Comparison of ENCODE assay signal across 35 cellular contexts in the genomic region with DNA sequence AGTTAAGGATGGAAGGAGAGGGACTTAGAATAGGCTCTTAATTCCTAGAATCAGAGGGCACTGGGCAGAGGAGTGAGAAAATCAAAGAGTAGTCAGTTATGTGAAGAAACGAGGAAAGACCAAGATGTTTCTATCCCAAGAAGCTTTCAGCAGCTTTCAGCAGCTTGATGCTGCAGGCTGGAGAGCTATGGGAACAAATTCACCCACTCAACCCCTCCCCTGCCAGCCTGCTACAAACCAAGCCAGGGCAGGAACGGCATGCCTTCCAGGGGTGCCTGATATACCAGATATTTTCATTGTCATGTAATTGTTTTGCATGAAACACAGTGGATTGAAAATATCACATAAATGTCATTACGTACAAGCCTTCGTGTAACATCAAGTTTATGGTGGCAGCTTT.
"Had no signal": no experiment of that assay in that cellular context is flagged by ENCODE, and none has a peak within 500 bp of the region (broad histone marks: within the 10 kb centered on the region; RNA-seq: fewer than 3 reads in every experiment).

No MANE protein-coding gene starts in this region.

- H3K9me3 ChIP-seq: adrenal gland, body of pancreas, breast epithelium had no signal

- H3K27ac ChIP-seq: adrenal gland, body of pancreas, brain microvascular endothelial cell, breast epithelium, VCaP had no signal

- H3K27me3 Mint-ChIP-seq: activated B cell treated with CpG ODN at 0.5 μM for 24 hours; activated CD4-positive, alpha-beta memory T cell treated with anti-CD3 and anti-CD28 coated beads for 36 hours; activated naive CD8-positive, alpha-beta T cell treated with anti-CD3 and anti-CD28 coated beads for 36 hours; activated T-helper 17 cell treated with anti-CD3 and anti-CD28 coated beads, Interleukin-2, amount 50 U/mL, for 72 hours had no signal

- DNase-seq: activated B cell treated with CpG ODN at 0.5 μM for 24 hours; activated CD4-positive, alpha-beta memory T cell treated with anti-CD3 and anti-CD28 coated beads for 36 hours; activated CD4-positive, alpha-beta T cell treated with anti-CD3 and anti-CD28 coated beads for 4 hours; activated CD4-positive, alpha-beta T cell treated with anti-CD3 and anti-CD28 coated beads, Interleukin-2, amount 10 ng/mL, durations not matched to agents 24 days and 14 days; activated CD4-positive, alpha-beta T cell treated with anti-CD3 and anti-CD28 coated beads, Interleukin-2, amount 50 U/mL, for 1 hour; activated CD4-positive, alpha-beta T cell treated with anti-CD3 and anti-CD28 coated beads, Interleukin-2, amount 50 U/mL, for 4 hours; activated CD4-positive, CD25-positive, alpha-beta regulatory T cell treated with anti-CD3 and anti-CD28 coated beads, Interleukin-2, amount 50 U/mL, for 72 hours; activated CD8-positive, alpha-beta memory T cell treated with anti-CD3 and anti-CD28 coated beads, Interleukin-2, amount 50 U/mL, for 4 hours; activated CD8-positive, alpha-beta T cell treated with anti-CD3 and anti-CD28 coated beads for 36 hours; activated effector memory CD4-positive, alpha-beta T cell treated with anti-CD3 and anti-CD28 coated beads, Interleukin-2, amount 50 U/mL, for 16 hours; activated gamma-delta T cell treated with Interleukin-2 at 50 U/mL for 16 hours; activated naive CD4-positive, alpha-beta T cell; activated naive CD4-positive, alpha-beta T cell treated with anti-CD3 and anti-CD28 coated beads for 36 hours; activated naive CD4-positive, alpha-beta T cell treated with anti-CD3 and anti-CD28 coated beads, Interleukin-2, amount 50 U/mL, for 16 hours; activated naive CD8-positive, alpha-beta T cell treated with anti-CD3 and anti-CD28 coated beads for 36 hours; activated T-cell treated with anti-CD3 and anti-CD28 coated beads for 4 hours; activated T-cell treated with anti-CD3 and anti-CD28 coated beads, Interleukin-2, amount 50 U/mL, for 1 hour; activated T-cell treated with anti-CD3 and anti-CD28 coated beads, Interleukin-2, amount 50 U/mL, for 4 hours; activated T-cell treated with anti-CD3 and anti-CD28 coated beads, Interleukin-2, amount 50 U/mL, for 72 hours; adrenal gland; amniotic stem cell; aorta; body of pancreas; brain microvascular endothelial cell; central memory CD4-positive, alpha-beta T cell; T-helper 1 cell; T-helper 2 cell; T-helper 9 cell had no signal

- H3K4me3 ChIP-seq: adrenal gland, body of pancreas, breast epithelium had no signal

- H3K36me3 Mint-ChIP-seq: activated CD4-positive, alpha-beta memory T cell treated with anti-CD3 and anti-CD28 coated beads for 36 hours; activated naive CD4-positive, alpha-beta T cell treated with anti-CD3 and anti-CD28 coated beads, Interleukin-2, amount 50 U/mL, for 72 hours; activated naive CD8-positive, alpha-beta T cell treated with anti-CD3 and anti-CD28 coated beads for 36 hours had no signal

- H3K4me1 ChIP-seq: adrenal gland, body of pancreas, breast epithelium had no signal

- H3K4me1 Mint-ChIP-seq: activated B cell treated with CpG ODN at 0.5 μM for 24 hours; activated CD4-positive, alpha-beta T cell treated with anti-CD3 and anti-CD28 coated beads, Interleukin-2, amount 10 ng/mL, durations not matched to agents 24 days and 14 days; activated naive CD8-positive, alpha-beta T cell treated with anti-CD3 and anti-CD28 coated beads for 36 hours; activated T-helper 17 cell treated with anti-CD3 and anti-CD28 coated beads, Interleukin-2, amount 50 U/mL, for 72 hours had no signal

- H3K36me3 ChIP-seq: adrenal gland, brain microvascular endothelial cell, breast epithelium had no signal

- ATAC-seq: activated CD8-positive, alpha-beta T cell treated with anti-CD3 and anti-CD28 coated beads for 36 hours; activated naive CD4-positive, alpha-beta T cell treated with anti-CD3 and anti-CD28 coated beads, Interleukin-2, amount 50 U/mL, for 72 hours; activated T-cell treated with anti-CD3 and anti-CD28 coated beads, Interleukin-2, amount 50 U/mL, for 4 hours; activated T-cell treated with anti-CD3 and anti-CD28 coated beads, Interleukin-2, amount 50 U/mL, for 72 hours; activated T-helper 17 cell treated with anti-CD3 and anti-CD28 coated beads, Interleukin-2, amount 50 U/mL, for 72 hours; body of pancreas had no signal

- H3K4me3 Mint-ChIP-seq: activated B cell treated with CpG ODN at 0.5 μM for 24 hours; activated CD4-positive, alpha-beta memory T cell treated with anti-CD3 and anti-CD28 coated beads for 36 hours; activated CD4-positive, alpha-beta T cell treated with anti-CD3 and anti-CD28 coated beads, Interleukin-2, amount 10 ng/mL, durations not matched to agents 24 days and 14 days; activated CD8-positive, alpha-beta T cell treated with anti-CD3 and anti-CD28 coated beads for 36 hours; activated naive CD4-positive, alpha-beta T cell treated with anti-CD3 and anti-CD28 coated beads for 36 hours; activated naive CD8-positive, alpha-beta T cell treated with anti-CD3 and anti-CD28 coated beads for 36 hours; activated T-cell treated with anti-CD3 and anti-CD28 coated beads, Interleukin-2, amount 50 U/mL, for 4 hours; activated T-cell treated with anti-CD3 and anti-CD28 coated beads, Interleukin-2, amount 50 U/mL, for 72 hours; activated T-helper 1 cell treated with anti-CD3 and anti-CD28 coated beads, Interleukin-12 subunit alpha, Interleukin-12 subunit beta, Interleukin-2, Interleukin-4 antibody, amounts not matched to agents 30 ng/mL and 10 ng/mL and 1 ng/mL, durations not matched to agents 14 hours and 24 hours and 36 hours; activated T-helper 17 cell treated with anti-CD3 and anti-CD28 coated beads, Interleukin-2, amount 50 U/mL, for 72 hours; T-helper 1 cell treated with Interleukin-12 subunit alpha and Interleukin-12 subunit beta and Interleukin-4 antibody, amounts not matched to agents 30 μg/mL and 1 μg/mL, for 36 hours; T-helper 2 cell treated with Interferon-gamma antibody and Interleukin-4, amounts not matched to agents 5 μg/mL and 100 μg/mL, for 36 hours had no signal

- H3K27ac Mint-ChIP-seq: activated B cell treated with CpG ODN at 0.5 μM for 24 hours; activated CD4-positive, alpha-beta memory T cell treated with anti-CD3 and anti-CD28 coated beads for 36 hours; activated CD4-positive, alpha-beta T cell treated with anti-CD3 and anti-CD28 coated beads, Interleukin-2, amount 10 ng/mL, durations not matched to agents 24 days and 14 days; activated CD8-positive, alpha-beta T cell treated with anti-CD3 and anti-CD28 coated beads for 36 hours; activated naive CD4-positive, alpha-beta T cell treated with anti-CD3 and anti-CD28 coated beads for 36 hours; activated naive CD4-positive, alpha-beta T cell treated with anti-CD3 and anti-CD28 coated beads, Interleukin-2, amount 50 U/mL, for 72 hours; activated naive CD8-positive, alpha-beta T cell treated with anti-CD3 and anti-CD28 coated beads for 36 hours; activated T-cell treated with anti-CD3 and anti-CD28 coated beads, Interleukin-2, amount 50 U/mL, for 72 hours; activated T-helper 1 cell treated with anti-CD3 and anti-CD28 coated beads, Interleukin-12 subunit alpha, Interleukin-12 subunit beta, Interleukin-2, Interleukin-4 antibody, amounts not matched to agents 30 ng/mL and 10 ng/mL and 1 ng/mL, durations not matched to agents 14 hours and 24 hours and 36 hours; activated T-helper 17 cell treated with anti-CD3 and anti-CD28 coated beads, Interleukin-2, amount 50 U/mL, for 72 hours; T-helper 1 cell treated with Interleukin-12 subunit alpha and Interleukin-12 subunit beta and Interleukin-4 antibody, amounts not matched to agents 30 μg/mL and 1 μg/mL, for 36 hours; T-helper 2 cell treated with Interferon-gamma antibody and Interleukin-4, amounts not matched to agents 5 μg/mL and 100 μg/mL, for 36 hours had no signal

- H3K27me3 ChIP-seq: adrenal gland, body of pancreas, brain microvascular endothelial cell, breast epithelium had no signal

- H3K9me3 Mint-ChIP-seq: activated B cell treated with CpG ODN at 0.5 μM for 24 hours; activated CD4-positive, alpha-beta memory T cell treated with anti-CD3 and anti-CD28 coated beads for 36 hours; activated CD4-positive, alpha-beta T cell treated with anti-CD3 and anti-CD28 coated beads, Interleukin-2, amount 10 ng/mL, durations not matched to agents 24 days and 14 days; activated CD8-positive, alpha-beta T cell treated with anti-CD3 and anti-CD28 coated beads for 36 hours; activated naive CD4-positive, alpha-beta T cell treated with anti-CD3 and anti-CD28 coated beads for 36 hours; activated naive CD4-positive, alpha-beta T cell treated with anti-CD3 and anti-CD28 coated beads, Interleukin-2, amount 50 U/mL, for 72 hours; activated naive CD8-positive, alpha-beta T cell treated with anti-CD3 and anti-CD28 coated beads for 36 hours; activated T-cell treated with anti-CD3 and anti-CD28 coated beads, Interleukin-2, amount 50 U/mL, for 4 hours; activated T-cell treated with anti-CD3 and anti-CD28 coated beads, Interleukin-2, amount 50 U/mL, for 72 hours; activated T-helper 1 cell treated with anti-CD3 and anti-CD28 coated beads, Interleukin-12 subunit alpha, Interleukin-12 subunit beta, Interleukin-2, Interleukin-4 antibody, amounts not matched to agents 30 ng/mL and 10 ng/mL and 1 ng/mL, durations not matched to agents 14 hours and 24 hours and 36 hours; activated T-helper 17 cell treated with anti-CD3 and anti-CD28 coated beads, Interleukin-2, amount 50 U/mL, for 72 hours; T-helper 1 cell treated with Interleukin-12 subunit alpha and Interleukin-12 subunit beta and Interleukin-4 antibody, amounts not matched to agents 30 μg/mL and 1 μg/mL, for 36 hours; T-helper 2 cell treated with Interferon-gamma antibody and Interleukin-4, amounts not matched to agents 5 μg/mL and 100 μg/mL, for 36 hours had no signal
